Comparison of ENCODE assay signal across 22 cellular contexts in the genomic region with DNA sequence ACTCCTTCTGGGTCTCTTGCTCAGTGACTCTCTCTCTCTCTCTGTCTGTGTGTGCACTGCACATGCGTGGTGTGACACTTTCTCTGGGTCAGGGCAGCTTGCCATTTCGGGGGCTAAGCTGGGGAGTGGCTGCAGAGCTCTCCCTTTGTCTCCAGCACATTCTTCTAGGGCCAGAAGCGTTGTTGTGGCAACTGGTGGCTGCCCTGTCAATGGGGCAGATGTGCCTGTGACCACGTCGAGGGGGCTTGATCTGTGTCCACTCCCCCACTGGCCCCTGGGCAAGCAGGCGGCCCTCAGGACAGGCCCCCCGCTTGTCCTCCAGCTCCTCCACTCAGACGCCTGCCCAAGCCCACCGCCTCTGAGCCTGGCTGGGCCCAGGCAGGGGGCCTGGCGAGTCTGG.
A peak's percentile ranks its signal among the peaks of the same experiment; 100 is the strongest.
DNase-seq lines count a peak whose midpoint lies in the region; ATAC-seq lines count a peak whose summit lies in the region.
"Had no signal": no experiment of that assay in that cellular context is flagged by ENCODE, and none has a peak within 500 bp of the region (broad histone marks: within the 10 kb centered on the region; RNA-seq: fewer than 3 reads in every experiment).

No MANE protein-coding gene starts in this region.

- DNase-seq in NCI-H774 (lab: John Stamatoyannopoulos, UW) (peak; percentile 23), cerebellar cortex (ENCODE audit: low spot score) (peak; percentile 19), medulla oblongata (ENCODE audit: extremely low spot score) (peak; percentile 84), retina (peak; percentile 82), NAMALWA (ENCODE audit: low spot score) (no peak)
- DNase-seq: activated CD4-positive, alpha-beta T cell treated with anti-CD3 and anti-CD28 coated beads, Interleukin-2, amount 10 ng/mL, durations not matched to agents 24 days and 14 days; activated gamma-delta T cell; activated naive CD8-positive, alpha-beta T cell treated with anti-CD3 and anti-CD28 coated beads for 36 hours; activated T-cell treated with anti-CD3 and anti-CD28 coated beads, Interleukin-2, amount 50 U/mL, for 1 hour; foreskin melanocyte; IMR-90; left cardiac atrium; NCI-H1694 treated with DMSO at 0.1 percent for 48 hours; NCI-H446 treated with DMSO at 0.1 percent for 48 hours; nephron progenitor cell; RPMI8226; sigmoid colon; stimulated activated CD4-positive, alpha-beta T cell treated with anti-CD3 and anti-CD28 coated beads, Interleukin-4, amount 100 ng/mL, for 24 hours; transverse colon had no signal

- ATAC-seq in esophagus mucosa, result no peak
- ATAC-seq in HG02840 (IDR thresholded peaks at IDR 0.05; ENCODE audit: low FRiP score, unreplicated experiment), result no peak
- ATAC-seq: left cardiac atrium, WTC11 had no signal
